In genomic region chr13:34567558-34567957, GRCh38 we compare ENCODE assay signal across 18 cellular contexts.
"Had no signal": no experiment of that assay in that cellular context is flagged by ENCODE, and none has a peak within 500 bp of the region (broad histone marks: within the 10 kb centered on the region; RNA-seq: fewer than 3 reads in every experiment).

No MANE protein-coding gene starts in this region.

- DNase-seq: activated B cell treated with CpG ODN at 0.5 μM for 24 hours; activated CD4-positive, alpha-beta T cell treated with anti-CD3 and anti-CD28 coated beads for 1 hour; activated CD4-positive, alpha-beta T cell treated with anti-CD3 and anti-CD28 coated beads, Interleukin-2, amount 10 ng/mL, durations not matched to agents 24 days and 14 days; activated CD4-positive, alpha-beta T cell treated with anti-CD3 and anti-CD28 coated beads, Interleukin-2, amount 50 U/mL, for 48 hours; activated CD8-positive, alpha-beta memory T cell treated with anti-CD3 and anti-CD28 coated beads, Interleukin-2, amount 10 ng/mL, durations not matched to agents 7 days and 5 days; activated effector memory CD4-positive, alpha-beta T cell treated with anti-CD3 and anti-CD28 coated beads, Interleukin-2, amount 50 U/mL, for 16 hours; activated naive CD4-positive, alpha-beta T cell treated with Interleukin-2 at 50 U/mL for 16 hours; activated naive CD8-positive, alpha-beta T cell treated with anti-CD3 and anti-CD28 coated beads, Interleukin-2, amount 50 U/mL, for 24 hours; activated T-cell treated with anti-CD3 and anti-CD28 coated beads, Interleukin-2, amount 50 U/mL, for 4 hours; amniotic stem cell; Karpas-422; NCI-H146; NCI-H187 treated with DMSO at 0.1 percent for 48 hours; NCI-H2081 treated with DMSO at 0.1 percent for 48 hours; NCI-H446; NCI-H82 had no signal

- ATAC-seq: activated CD8-positive, alpha-beta memory T cell treated with anti-CD3 and anti-CD28 coated beads, Interleukin-2, amount 10 ng/mL, durations not matched to agents 7 days and 5 days; activated naive CD4-positive, alpha-beta T cell treated with anti-CD3 and anti-CD28 coated beads, Interleukin-2, amount 50 U/mL, for 72 hours; activated naive CD8-positive, alpha-beta T cell treated with anti-CD3 and anti-CD28 coated beads, Interleukin-2, amount 50 U/mL, for 24 hours; activated T-cell treated with anti-CD3 and anti-CD28 coated beads, Interleukin-2, amount 50 U/mL, for 4 hours; SK-N-SH treated with all-trans-retinoic acid at 6 μM for 48 hours had no signal
